9 cellular contexts compared by ENCODE assay signal in genomic region chr12:913919-914718, GRCh38. TPM values are rescaled to one million over a fixed set of nuclear protein-coding genes. Genes with fewer than 3 reads are reported as not detected.
DNase-seq lines count a peak whose midpoint lies in the region; ATAC-seq, FAIRE-seq and TF ChIP-seq lines count a peak whose summit lies in the region.
"Had no signal": no experiment of that assay in that cellular context is flagged by ENCODE, and none has a peak within 500 bp of the region (broad histone marks: within the 10 kb centered on the region; RNA-seq: fewer than 3 reads in every experiment).

No MANE protein-coding gene starts in this region.

- TF ChIP-seq RAD21 in GM12878 (IDR thresholded peaks at IDR 0.05; ENCODE audit: insufficient read depth, low read depth, low read length): no peak

- intact Hi-C loops in CD8-positive, alpha-beta T cell (cut with DNase I, micrococcal nuclease): loop anchor here in 1 of 2 experiments (5.0 kb wide), 1 partner anchor 33 kb away; the partner anchor contains the start of gene RAD52
- intact Hi-C loops in GM12878 (cut with micrococcal nuclease; ENCODE audit: unreplicated experiment) (no loop called here), aorta (cut with DNase I) (no loop called here)

- TF ChIP-seq EP300 in GM12878 (IDR thresholded peaks at IDR 0.05; ENCODE audit: borderline replicate concordance in 1 of 2, control insufficient read depth in 1 of 2, low read depth in 2 of 2, low read length in 2 of 2): no peak

- RAD21 ChIA-PET in GM12878 (lab: Charles Lee; ENCODE audit: unreplicated experiment): no interaction called here

- no TSS peak for BruUV-seq in GM12878 (replicated peaks; lab: Mats Ljungman, UMichigan)

- H3K27me3 Mint-ChIP-seq in CD8-positive, alpha-beta T cell (ENCODE audit: low read depth): no peaks in the 10 kb centered on the region
- H3K27me3 Mint-ChIP-seq in nephron (ENCODE audit: low read depth): no peaks in the 10 kb centered on the region

- TF ChIP-seq CTCF in CD8-positive, alpha-beta T cell (IDR thresholded peaks at IDR 0.05): no peak
- TF ChIP-seq CTCF in GM12878 (IDR thresholded peaks at IDR 0.05 in 2 of 3, conservative IDR thresholded peaks at IDR 0.05 in 1 of 3; ENCODE audit: control insufficient read depth in 2 of 3, extremely low read depth in 1 of 3, insufficient read depth in 1 of 3, low read depth in 3 of 3, low read length in 3 of 3): no peak
- no peak for TF ChIP-seq CTCF in nephron (IDR thresholded peaks at IDR 0.05; ENCODE audit: unreplicated experiment in 3 of 3)

- H3K4me1 Mint-ChIP-seq in CD8-positive, alpha-beta T cell (ENCODE audit: low read depth): peaks cover 26% of the 10 kb centered on the region
- peaks cover 5% of the 10 kb centered on the region for H3K4me1 Mint-ChIP-seq in nephron

- H3K79me2 ChIP-seq in GM12878 (ENCODE audit: control insufficient read depth, insufficient read depth, low read length): no peaks in the 10 kb centered on the region

- CTCF ChIA-PET in CD8-positive, alpha-beta T cell (lab: Charles Lee): interaction anchor here (0.7 to 1.3 kb wide), 3 partner anchors 11 to 179 kb away, joined by 3 read pairs; no protein-coding TSS in a partner anchor
- CTCF ChIA-PET in GM12878 (lab: Yijun Ruan, JAX): interaction anchor here (1.1 to 1.6 kb wide), 2 partner anchors 31 to 35 kb away, joined by 3 to 4 read pairs; partner anchors contain the start of gene RAD52

- no peaks in the 10 kb centered on the region for H4K20me1 ChIP-seq in GM12878 (ENCODE audit: control insufficient read depth, insufficient read depth)

- H3K27ac Mint-ChIP-seq in CD8-positive, alpha-beta T cell: peak overlapping the region; percentile 74
- H3K27ac Mint-ChIP-seq in nephron: peak overlapping the region in 2 of 3 experiments; percentile 33 to 38

- no peak for TF ChIP-seq POLR2A in GM12878 (IDR thresholded peaks at IDR 0.05; ENCODE audit: low read depth, low read length)

- H2AFZ ChIP-seq in GM12878 (ENCODE audit: control insufficient read depth, low read depth, low read length): no peak overlapping the region

- POLR2A ChIA-PET in CD8-positive, alpha-beta T cell (lab: Charles Lee): interaction anchor here (2.0 kb wide), 1 partner anchor 35 kb away, joined by 7 read pairs; the partner anchor contains the start of gene RAD52
- POLR2A ChIA-PET in GM12878 (lab: Charles Lee): no interaction called here

- H3K9me3 ChIP-seq in CD8-positive, alpha-beta T cell (ENCODE audit: low read length): no peaks in the 10 kb centered on the region
- H3K9me3 ChIP-seq in HUES64 (ENCODE audit: insufficient read depth, low read depth, low read length) (no peaks in the 10 kb centered on the region), GM12878 (replicated peaks; ENCODE audit: control insufficient read depth, insufficient read depth, low read length) (no peaks in the 10 kb centered on the region), HAP-1 (no peaks in the 10 kb centered on the region), aorta (ENCODE audit: control insufficient read depth, low read length) (no peaks in the 10 kb centered on the region)

- no peak for DNase-seq in CD8-positive, alpha-beta T cell
- DNase-seq in GM12878 (ENCODE audit: low read depth, low spot score) (no peak), NCI-H345 (lab: John Stamatoyannopoulos, UW) (no peak), HAP-1 (ENCODE audit: low spot score in 2 of 2) (no peak), aorta (no peak)
- DNase-seq: NCI-H1417 had no signal

- H3K4me3 Mint-ChIP-seq in CD8-positive, alpha-beta T cell: no peak overlapping the region
- H3K4me3 Mint-ChIP-seq in nephron: no peak overlapping the region

- no peak overlapping the region for H3K4me3 ChIP-seq in CD8-positive, alpha-beta T cell (ENCODE audit: low read depth, low read length)
- H3K4me3 ChIP-seq in HUES64 (ENCODE audit: low read length): no peak overlapping the region
- no peak overlapping the region for H3K4me3 ChIP-seq in GM12878
- no peak overlapping the region for H3K4me3 ChIP-seq in HAP-1
- no peak overlapping the region for H3K4me3 ChIP-seq in aorta (ENCODE audit: low read length in 2 of 2)

- no peak overlapping the region for H3K9ac ChIP-seq in HUES64 (ENCODE audit: low read depth, low read length)
- H3K9ac ChIP-seq in GM12878 (ENCODE audit: control insufficient read depth, insufficient read depth, low read length): no peak overlapping the region

- no peak for ATAC-seq in CD8-positive, alpha-beta T cell
- ATAC-seq in GM12878 (no peak), HG02642 (IDR thresholded peaks at IDR 0.05; ENCODE audit: poor library complexity, unreplicated experiment) (no peak), aorta (ENCODE audit: low FRiP score) (no peak)

- SMC1A ChIA-PET in GM12878 (lab: Charles Lee; ENCODE audit: uncharacterized antibody, unreplicated experiment): interaction anchor here (0.9 to 1.3 kb wide), 5 partner anchors 10 to 669 kb away, joined by 3 to 4 read pairs (median 3); no protein-coding TSS in a partner anchor

- peaks cover 41% of the 10 kb centered on the region for H3K36me3 ChIP-seq in CD8-positive, alpha-beta T cell (ENCODE audit: insufficient read depth, low read length)
- H3K36me3 ChIP-seq in HUES64 (ENCODE audit: insufficient read depth, low read length) (peaks cover 97% of the 10 kb centered on the region), GM12878 (ENCODE audit: control insufficient read depth in 2 of 2, insufficient read depth in 2 of 2, low read length in 1 of 2) (peaks cover 11 to 45% of the 10 kb centered on the region in 2 experiments), HAP-1 (replicated peaks) (peaks cover 88% of the 10 kb centered on the region), aorta (ENCODE audit: control insufficient read depth in 1 of 2, insufficient read depth in 2 of 2, low read length in 1 of 2) (peaks cover 0 to 7% of the 10 kb centered on the region in 2 donors)

- no peaks in the 10 kb centered on the region for H3K9me3 Mint-ChIP-seq in CD8-positive, alpha-beta T cell
- no peaks in the 10 kb centered on the region for H3K9me3 Mint-ChIP-seq in nephron

- H3K36me3 Mint-ChIP-seq in CD8-positive, alpha-beta T cell: peaks cover 88% of the 10 kb centered on the region
- H3K36me3 Mint-ChIP-seq in nephron (ENCODE audit: low read depth): peaks cover 81% of the 10 kb centered on the region

- H3K27ac ChIP-seq in CD8-positive, alpha-beta T cell (ENCODE audit: low read depth, low read length): no peak overlapping the region
- H3K27ac ChIP-seq in HUES64 (ENCODE audit: low read depth, low read length) (peak overlapping the region; percentile 55; the same call in 1 of the 2 replicates), GM12878 (ENCODE audit: control insufficient read depth, insufficient read depth) (no peak overlapping the region), aorta (ENCODE audit: low read depth in 1 of 2, low read length in 2 of 2) (no peak overlapping the region)

- H3K4me2 ChIP-seq in GM12878 (ENCODE audit: control insufficient read depth, insufficient read depth): no peak overlapping the region

- 93% methylated on average over 15 of the region's 15 CpGs for WGBS in HUES64
- 89% methylated on average over 15 of the region's 15 CpGs for WGBS in GM12878 (ENCODE audit: insufficient coverage, insufficient replicate concordance, low lambda C conversion rate, missing lambda C conversion rate)
- WGBS in aorta, 2 donors: 85 to 88% methylated on average over 15 of the region's 15 CpGs

- no peak for FAIRE-seq in GM12878 (lab: Jason Lieb, UNC)

- peaks cover 12% of the 10 kb centered on the region for H3K4me1 ChIP-seq in CD8-positive, alpha-beta T cell (ENCODE audit: insufficient read depth, low read length)
- H3K4me1 ChIP-seq in HUES64 (ENCODE audit: insufficient read depth, low read length) (0 out of 2 replicates have a peak, but pooled peaks cover 5% of the 10 kb centered on the region), GM12878 (ENCODE audit: control insufficient read depth, insufficient read depth, low read length) (no peaks in the 10 kb centered on the region), HAP-1 (peaks cover 9% of the 10 kb centered on the region; the same call in 1 of the 2 replicates), aorta (ENCODE audit: control insufficient read depth in 1 of 2, insufficient read depth in 2 of 2, low read length in 2 of 2) (peaks cover 0 to 3% of the 10 kb centered on the region in 2 donors)

- no peaks in the 10 kb centered on the region for H3K27me3 ChIP-seq in CD8-positive, alpha-beta T cell (ENCODE audit: insufficient read depth, low read length)
- H3K27me3 ChIP-seq in HUES64 (ENCODE audit: insufficient read depth, low read length): no peaks in the 10 kb centered on the region
- H3K27me3 ChIP-seq in GM12878 (replicated peaks in 1 of 2; ENCODE audit: control insufficient read depth in 2 of 2, insufficient read depth in 2 of 2, low read length in 1 of 2): no peaks in the 10 kb centered on the region
- no peaks in the 10 kb centered on the region for H3K27me3 ChIP-seq in HAP-1 (ENCODE audit: low read depth)
- H3K27me3 ChIP-seq in aorta (ENCODE audit: control insufficient read depth in 1 of 2, insufficient read depth in 2 of 2, low read length in 1 of 2): no peaks in the 10 kb centered on the region

- in situ Hi-C loops in GM12878 (cut with MboI): no loop called here
- in situ Hi-C loops in HAP-1 (cut with MboI; ENCODE audit: low sequenced_read_pairs): no loop called here

TF ChIP-seq in GM12878, 131 proteins besides CTCF, POLR2A, EP300 and RAD21:
- TF ChIP-seq JUND (IDR thresholded peaks at IDR 0.05; ENCODE audit: low read depth, low read length) (no peak), SPI1 (IDR thresholded peaks at IDR 0.05; ENCODE audit: borderline replicate concordance, insufficient read depth, low read depth, low read length) (peak; percentile 13; the same call in 1 of the 2 replicates), EED (IDR thresholded peaks at IDR 0.05; ENCODE audit: low read depth) (no peak)

RNA-seq across cellular contexts. Expression of gene RAD52, which starts 35.4 kb away (rescaled TPM):
- total RNA-seq in CD8-positive, alpha-beta T cell: 1 to 10 TPM; 8.1 to 9.6 TPM
- 9.0 TPM for polyA plus RNA-seq in HUES64 (2013, experiment 1 of 2)
- polyA plus RNA-seq in HUES64 (2013, experiment 2 of 2): 12.2 TPM
- total RNA-seq in GM12878 (2013; cell fraction: nucleolus; rRNA removed): 80.3 and 81.5 TPM in 2 replicates
- total RNA-seq in GM12878 (2014; rRNA removed) (10.2 and 10.7 TPM in 2 replicates), GM12878 (2014; rRNA removed; fragmentation: Illumina TruSeq; extraction: Trizol) (9.3 and 11.4 TPM in 2 replicates), GM12878 (2021) (6.5 and 6.6 TPM in 2 replicates), aorta (10 to 100 TPM; 13.2 to 25.7 TPM)
- 4.4 TPM for polyA plus RNA-seq in GM12878 (2011; ENCODE audit: low read depth)
- polyA plus RNA-seq in GM12878 (2011; rRNA removed) (13.1 and 15.7 TPM in 2 replicates), GM12878 (2014; fragmentation: Illumina TruSeq; extraction: Trizol) (5.9 and 8.5 TPM in 2 replicates), GM12878 (2014; fragmentation: Nextera tagmentation; extraction: Ambion mirVana) (1 to 10 TPM; 2.0 to 2.9 TPM), GM12878 (2014; rRNA removed) (11.2 and 11.3 TPM in 2 replicates), GM12878 (2016; fragmentation: Nextera tagmentation; extraction: Ambion mirVana) (1 to 10 TPM; 7.7 to 9.7 TPM), aorta (10 to 100 TPM in 1 of 2 donors, 1 to 10 TPM in 1; 4.4 to 14.3 TPM)
- polyA plus RNA-seq in GM12878 (2011; cell fraction: cytosol; rRNA removed): 10.6 and 16.5 TPM in 2 replicates
- polyA plus RNA-seq in GM12878 (2011; cell fraction: nucleus; rRNA removed): 52.6 and 66.0 TPM in 2 replicates
- 4.0 and 8.3 TPM in 2 replicates for polyA plus RNA-seq in GM12878 (2012)
- polyA minus RNA-seq in GM12878 (2011; rRNA and poly(A)+ RNA removed): 19.2 and 29.6 TPM in 2 replicates
- 6.3 and 9.3 TPM in 2 replicates for polyA minus RNA-seq in GM12878 (2011; cell fraction: cytosol; rRNA and poly(A)+ RNA removed)
- polyA minus RNA-seq in GM12878 (2011; cell fraction: nucleus; rRNA and poly(A)+ RNA removed): 16.3 and 21.0 TPM in 2 replicates
